In genomic region chr20:15042723-15043122, GRCh38 we compare ENCODE assay signal across 28 cellular contexts.
"Had no signal": no experiment of that assay in that cellular context is flagged by ENCODE, and none has a peak within 500 bp of the region (broad histone marks: within the 10 kb centered on the region; RNA-seq: fewer than 3 reads in every experiment).

No MANE protein-coding gene starts in this region.

- H3K4me2 ChIP-seq: neural progenitor cell, smooth muscle cell had no signal

- H3K4me1 ChIP-seq: neural progenitor cell, parathyroid adenoma, psoas muscle, spleen, testis, tibial artery, transverse colon had no signal

- H3K36me3 ChIP-seq: neural progenitor cell, ovary, spleen, suprapubic skin, tibial artery, transverse colon, upper lobe of right lung, uterus had no signal

- H3K9ac ChIP-seq: neural progenitor cell, parathyroid adenoma had no signal

- H3K27ac ChIP-seq: neural progenitor cell, ovary, parathyroid adenoma, psoas muscle, skin epidermis, spleen, suprapubic skin, testis, tibial artery, transverse colon, upper lobe of right lung had no signal

- ATAC-seq: natural killer cell; psoas muscle; right cardiac atrium; sciatic nerve; stimulated activated memory B cell treated with anti-CD40 and anti-IgM and Interleukin-4, amounts not matched to agents 10 μg/mL and 1 μg/mL and 100 μg/mL, for 72 hours; stimulated activated naive CD8-positive, alpha-beta T cell treated with anti-CD3 and anti-CD28 coated beads, Interleukin-15, amount 100 ng/mL, for 72 hours; stimulated activated naive CD8-positive, alpha-beta T cell treated with anti-CD3 and anti-CD28 coated beads, Interleukin-15, Interleukin-2, amounts not matched to agents 100 U/mL and 50 U/mL, for 24 hours; upper lobe of right lung had no signal

- H2AFZ ChIP-seq: neural progenitor cell, parathyroid adenoma had no signal

- H3K79me2 ChIP-seq: parathyroid adenoma had no signal

- H3K9me3 ChIP-seq: ovary, psoas muscle, spleen, suprapubic skin, testis, tibial artery, transverse colon, upper lobe of right lung, uterus had no signal

- H3K27me3 ChIP-seq: neural progenitor cell, ovary, spleen, suprapubic skin, testis, tibial artery, transverse colon, upper lobe of right lung, uterus had no signal

- H3K4me3 ChIP-seq: neural progenitor cell, ovary, psoas muscle, skin epidermis, smooth muscle cell, spleen, suprapubic skin, testis, tibial artery, transverse colon, upper lobe of right lung, uterus had no signal

- DNase-seq: natural killer cell; occipital lobe; ovary; posterior cingulate gyrus; psoas muscle; right cardiac atrium; spleen; stimulated activated CD4-positive, alpha-beta T cell treated with anti-CD3 and anti-CD28 coated beads, Interleukin-12 subunit alpha, Interleukin-12 subunit beta, amount 100 ng/mL, for 4 hours; stimulated activated CD4-positive, alpha-beta T cell treated with anti-CD3 and anti-CD28 coated beads, Interleukin-1b, Interleukin-23, amount 100 ng/mL, for 48 hours; stimulated activated CD4-positive, alpha-beta T cell treated with anti-CD3 and anti-CD28 coated beads, Interleukin-4, amount 100 ng/mL, for 1 hour; stimulated activated CD4-positive, alpha-beta T cell treated with anti-CD3 and anti-CD28 coated beads, Interleukin-4, amount 100 ng/mL, for 4 hours; stimulated activated CD8-positive, alpha-beta memory T cell treated with anti-CD3 and anti-CD28 coated beads, Interleukin-4, amount 100 ng/mL, for 48 hours; stimulated activated naive CD4-positive, alpha-beta T cell; stimulated activated naive CD8-positive, alpha-beta T cell treated with anti-CD3 and anti-CD28 coated beads, Interleukin-15, amount 100 ng/mL, for 72 hours; stimulated activated naive CD8-positive, alpha-beta T cell treated with anti-CD3 and anti-CD28 coated beads, Interleukin-15, Interleukin-2, amounts not matched to agents 100 U/mL and 50 U/mL, for 24 hours; substantia nigra; testis; tibial artery; transverse colon; upper lobe of right lung; uterus had no signal
